Comparison of ENCODE assay signal across 29 cellular contexts in genomic region chr14:69749956-69750355, GRCh38. TPM values are rescaled to one million over a fixed set of nuclear protein-coding genes. Genes with fewer than 3 reads are reported as not detected.
A peak's percentile ranks its signal among the peaks of the same experiment; 100 is the strongest.
DNase-seq lines count a peak whose midpoint lies in the region; ATAC-seq, FAIRE-seq and TF ChIP-seq lines count a peak whose summit lies in the region.
"Had no signal": no experiment of that assay in that cellular context is flagged by ENCODE, and none has a peak within 500 bp of the region (broad histone marks: within the 10 kb centered on the region; RNA-seq: fewer than 3 reads in every experiment).

No MANE protein-coding gene starts in this region.

- no peaks in the 10 kb centered on the region for H3K4me1 Mint-ChIP-seq in MCF 10A (ENCODE audit: insufficient read depth, unreplicated experiment)

- no peaks in the 10 kb centered on the region for H3K27me3 ChIP-seq in GM12878 (replicated peaks in 1 of 2; ENCODE audit: control insufficient read depth in 2 of 2, insufficient read depth in 2 of 2, low read length in 1 of 2)
- no peaks in the 10 kb centered on the region for H3K27me3 ChIP-seq in right lobe of liver
- no peaks in the 10 kb centered on the region for H3K27me3 ChIP-seq in mesendoderm (ENCODE audit: insufficient read depth, low read length, poor library complexity)
- H3K27me3 ChIP-seq: thyroid gland had no signal

- no peak overlapping the region for H3K27ac ChIP-seq in GM12878 (ENCODE audit: control insufficient read depth, insufficient read depth)
- peak overlapping the region in 2 of 3 donors; percentile 34 to 50 for H3K27ac ChIP-seq in right lobe of liver
- no peak overlapping the region for H3K27ac ChIP-seq in mesendoderm (ENCODE audit: low read depth, low read length)
- H3K27ac ChIP-seq: left ventricle myocardium inferior, thyroid gland, WERI-Rb-1 had no signal

- in situ Hi-C loops in GM12878 (cut with MboI), result loop anchor here (25.0 kb wide), 1 partner anchor 513 kb away; no protein-coding TSS in a partner anchor

- POLR2A ChIA-PET in GM12878 (lab: Charles Lee) (interaction anchor here (1.1 kb wide), 1 partner anchor 10 kb away, joined by 3 read pairs; no protein-coding TSS in a partner anchor), MCF 10A (lab: Yijun Ruan, JAX) (interaction anchor here (1.6 kb wide), 1 partner anchor 17 kb away, joined by 4 read pairs; the partner anchor contains the start of gene SRSF5)

- H3K4me3 Mint-ChIP-seq in MCF 10A (ENCODE audit: unreplicated experiment), result no peak overlapping the region
- H3K4me3 Mint-ChIP-seq: central memory CD8-positive, alpha-beta T cell had no signal

- H3K56ac ChIP-seq in mesendoderm (ENCODE audit: low read length), result no peak overlapping the region

- no peak for TF ChIP-seq EP300 in GM12878 (IDR thresholded peaks at IDR 0.05; ENCODE audit: borderline replicate concordance in 1 of 2, control insufficient read depth in 1 of 2, low read depth in 2 of 2, low read length in 2 of 2)

- H3K18ac ChIP-seq in mesendoderm (ENCODE audit: low read length), result no peak overlapping the region

- no peak overlapping the region for H2BK5ac ChIP-seq in mesendoderm (ENCODE audit: low read length)

- TF ChIP-seq CTCF in GM12878 (IDR thresholded peaks at IDR 0.05 in 2 of 3, conservative IDR thresholded peaks at IDR 0.05 in 1 of 3; ENCODE audit: control insufficient read depth in 2 of 3, extremely low read depth in 1 of 3, insufficient read depth in 1 of 3, low read depth in 3 of 3, low read length in 3 of 3), result no peak
- no peak for TF ChIP-seq CTCF in right lobe of liver (IDR thresholded peaks at IDR 0.05)
- TF ChIP-seq CTCF in MCF 10A (IDR thresholded peaks at IDR 0.05; ENCODE audit: unreplicated experiment), result no peak

- no peak overlapping the region for H3K4ac ChIP-seq in mesendoderm (ENCODE audit: low read depth, low read length)

- SMC1A ChIA-PET in GM12878 (lab: Charles Lee; ENCODE audit: uncharacterized antibody, unreplicated experiment), result interaction anchor here (0.7 kb wide), 1 partner anchor 23 kb away, joined by 3 read pairs; no protein-coding TSS in a partner anchor

- no peak overlapping the region for H3K4me3 ChIP-seq in GM12878
- no peak overlapping the region for H3K4me3 ChIP-seq in right lobe of liver
- H3K4me3 ChIP-seq in mesendoderm (ENCODE audit: low read length), result no peak overlapping the region
- H3K4me3 ChIP-seq: left ventricle myocardium inferior, thyroid gland had no signal

- no peaks in the 10 kb centered on the region for H3K27me3 Mint-ChIP-seq in MCF 10A (ENCODE audit: insufficient read depth, unreplicated experiment)
- H3K27me3 Mint-ChIP-seq: central memory CD8-positive, alpha-beta T cell had no signal

- no peak overlapping the region for H2AK5ac ChIP-seq in mesendoderm (ENCODE audit: low read length)

- H3K9ac ChIP-seq in GM12878 (ENCODE audit: control insufficient read depth, insufficient read depth, low read length), result no peak overlapping the region
- no peak overlapping the region for H3K9ac ChIP-seq in mesendoderm (ENCODE audit: low read length)

- no peaks in the 10 kb centered on the region for H3K79me2 ChIP-seq in GM12878 (ENCODE audit: control insufficient read depth, insufficient read depth, low read length)
- no peaks in the 10 kb centered on the region for H3K79me2 ChIP-seq in mesendoderm (ENCODE audit: control insufficient read depth, insufficient read depth, low read length)

- no peaks in the 10 kb centered on the region for H3K79me1 ChIP-seq in mesendoderm (ENCODE audit: low read length)

- H2BK15ac ChIP-seq in mesendoderm (replicated peaks; ENCODE audit: low read depth), result no peak overlapping the region

- peak; percentile 35 for DNase-seq in DMS53 (lab: John Stamatoyannopoulos, UW)
- no peak for DNase-seq in DMS53 treated with DMSO at 0.1 percent for 48 hours (lab: John Stamatoyannopoulos, UW; ENCODE audit: unreplicated experiment)
- DNase-seq in GM12878 (ENCODE audit: low read depth, low spot score), result peak; percentile 32
- DNase-seq in right lobe of liver, result no peak
- DNase-seq in MCF 10A (ENCODE audit: unreplicated experiment), result no peak
- no peak for DNase-seq in mesendoderm
- DNase-seq in NCI-H526 (lab: John Stamatoyannopoulos, UW), result no peak
- DNase-seq: 8988T; activated CD4-positive, alpha-beta T cell treated with anti-CD3 and anti-CD28 coated beads, Interleukin-2, amount 50 U/mL, for 48 hours; activated naive CD4-positive, alpha-beta T cell treated with anti-CD3 and anti-CD28 coated beads, Interleukin-2, amount 50 U/mL, for 16 hours; aorta; GOT3; left ventricle myocardium inferior; NCI-H1436; NCI-H69; nucleus accumbens; right cardiac atrium; stimulated activated naive CD4-positive, alpha-beta T cell; thyroid gland; WERI-Rb-1 had no signal

- intact Hi-C loops in GM12878 (cut with micrococcal nuclease; ENCODE audit: unreplicated experiment), result no loop called here
- intact Hi-C loops in right lobe of liver (cut with DNase I), result no loop called here
- intact Hi-C loops in MCF 10A (cut with micrococcal nuclease), result no loop called here

- no peak overlapping the region for H4K5ac ChIP-seq in mesendoderm (ENCODE audit: low read length)

- CTCF ChIA-PET in GM12878 (lab: Yijun Ruan, JAX), result no interaction called here
- CTCF ChIA-PET in MCF 10A (lab: Yijun Ruan, JAX), result interaction anchor here (0.6 kb wide), 1 partner anchor 10 kb away, joined by 3 read pairs; no protein-coding TSS in a partner anchor

- H3K23ac ChIP-seq in mesendoderm (ENCODE audit: low read length), result no peak overlapping the region

- H4K20me1 ChIP-seq in GM12878 (ENCODE audit: control insufficient read depth, insufficient read depth), result no peaks in the 10 kb centered on the region

- FAIRE-seq in GM12878 (lab: Jason Lieb, UNC), result no peak
- FAIRE-seq: frontal cortex, G401.6 had no signal

- no peak overlapping the region for H2AFZ ChIP-seq in GM12878 (ENCODE audit: control insufficient read depth, low read depth, low read length)

- BruUV-seq in GM12878 (replicated peaks; lab: Mats Ljungman, UMichigan) (no TSS peak), MCF 10A (replicated peaks; lab: Mats Ljungman, UMichigan) (no TSS peak)

- WGBS in GM12878 (ENCODE audit: insufficient coverage, insufficient replicate concordance, low lambda C conversion rate, missing lambda C conversion rate), result 24% methylated on average over 1 of the region's 1 CpG
- 50% methylated on average over 1 of the region's 1 CpG for WGBS in right lobe of liver (ENCODE audit: insufficient coverage, low coverage, low lambda C conversion rate, missing lambda C conversion rate)
- no CpG with 5 or more reads among the region's 1 CpG for WGBS in mesendoderm (ENCODE audit: extremely low coverage, insufficient coverage, low lambda C conversion rate)

- TF ChIP-seq RAD21 in GM12878 (IDR thresholded peaks at IDR 0.05; ENCODE audit: insufficient read depth, low read depth, low read length), result no peak

- no peaks in the 10 kb centered on the region for H3K36me3 Mint-ChIP-seq in MCF 10A (ENCODE audit: insufficient read depth, unreplicated experiment)

- TF ChIP-seq POLR2A in GM12878 (IDR thresholded peaks at IDR 0.05; ENCODE audit: low read depth, low read length) (no peak), right lobe of liver (IDR thresholded peaks at IDR 0.05) (no peak)

- H2BK120ac ChIP-seq in mesendoderm (ENCODE audit: low read depth, low read length), result no peak overlapping the region

- no peak overlapping the region for H3K27ac Mint-ChIP-seq in MCF 10A (ENCODE audit: low read depth, unreplicated experiment)

- peak; percentile 78 for ATAC-seq in GM12878
- peak; percentile 96 to 97 (median 97) for ATAC-seq in right lobe of liver
- ATAC-seq in HG03378 (IDR thresholded peaks at IDR 0.05; ENCODE audit: unreplicated experiment), result no peak
- ATAC-seq: right cardiac atrium had no signal

- H3K4me1 ChIP-seq in GM12878 (ENCODE audit: control insufficient read depth, insufficient read depth, low read length) (no peaks in the 10 kb centered on the region), right lobe of liver (peaks cover 0 to 15% (median 3%) of the 10 kb centered on the region in 4 donors), mesendoderm (ENCODE audit: control insufficient read depth, low read depth, low read length) (no peaks in the 10 kb centered on the region)
- H3K4me1 ChIP-seq: left ventricle myocardium inferior, thyroid gland had no signal

- H3K4me2 ChIP-seq in GM12878 (ENCODE audit: control insufficient read depth, insufficient read depth) (no peak overlapping the region), mesendoderm (ENCODE audit: low read length) (no peak overlapping the region)

- no peak overlapping the region for H4K8ac ChIP-seq in mesendoderm (ENCODE audit: low read depth, low read length)

- H3K9me3 ChIP-seq in GM12878 (replicated peaks; ENCODE audit: control insufficient read depth, insufficient read depth, low read length) (no peaks in the 10 kb centered on the region), right lobe of liver (no peaks in the 10 kb centered on the region)
- H3K9me3 ChIP-seq: left ventricle myocardium inferior, thyroid gland had no signal

- H3K36me3 ChIP-seq in GM12878 (ENCODE audit: control insufficient read depth in 2 of 2, insufficient read depth in 2 of 2, low read length in 1 of 2), result no peaks in the 10 kb centered on the region
- H3K36me3 ChIP-seq in right lobe of liver, result no peaks in the 10 kb centered on the region
- no peaks in the 10 kb centered on the region for H3K36me3 ChIP-seq in mesendoderm (ENCODE audit: control insufficient read depth, insufficient read depth, low read length)
- H3K36me3 ChIP-seq: left ventricle myocardium inferior, thyroid gland, WERI-Rb-1 had no signal

- no peaks in the 10 kb centered on the region for H3K9me3 Mint-ChIP-seq in MCF 10A (ENCODE audit: unreplicated experiment)
- H3K9me3 Mint-ChIP-seq: central memory CD8-positive, alpha-beta T cell had no signal

- RAD21 ChIA-PET in GM12878 (lab: Charles Lee; ENCODE audit: unreplicated experiment), result interaction anchor here (1.2 kb wide), 1 partner anchor 23 kb away, joined by 3 read pairs; no protein-coding TSS in a partner anchor

RNA-seq across cellular contexts. Expression of gene SRSF5, which starts 17.0 kb away (rescaled TPM):
- 912 and 920 TPM in 2 replicates for total RNA-seq in GM12878 (2013; cell fraction: nucleolus; rRNA removed)
- 179 and 209 TPM in 2 replicates for total RNA-seq in GM12878 (2014; rRNA removed)
- 249 and 265 TPM in 2 replicates for total RNA-seq in GM12878 (2014; rRNA removed; fragmentation: Illumina TruSeq; extraction: Trizol)
- 278 and 291 TPM in 2 replicates for total RNA-seq in GM12878 (2021)
- 182 TPM for polyA plus RNA-seq in GM12878 (2011; ENCODE audit: low read depth)
- polyA plus RNA-seq in GM12878 (2011; rRNA removed), result 369 and 477 TPM in 2 replicates
- polyA plus RNA-seq in GM12878 (2011; cell fraction: cytosol; rRNA removed), result 169 and 173 TPM in 2 replicates
- polyA plus RNA-seq in GM12878 (2011; cell fraction: nucleus; rRNA removed), result 1,417 and 1,542 TPM in 2 replicates
- 314 and 433 TPM in 2 replicates for polyA plus RNA-seq in GM12878 (2012)
- 370 and 405 TPM in 2 replicates for polyA plus RNA-seq in GM12878 (2014; fragmentation: Illumina TruSeq; extraction: Trizol)
- 100 to 1,000 TPM; 136 to 225 TPM for polyA plus RNA-seq in GM12878 (2014; fragmentation: Nextera tagmentation; extraction: Ambion mirVana)
- 451 and 453 TPM in 2 replicates for polyA plus RNA-seq in GM12878 (2014; rRNA removed)
- 100 to 1,000 TPM; 266 to 284 TPM for polyA plus RNA-seq in GM12878 (2016; fragmentation: Nextera tagmentation; extraction: Ambion mirVana)
- 137 and 170 TPM in 2 replicates for polyA minus RNA-seq in GM12878 (2011; rRNA and poly(A)+ RNA removed)
- polyA minus RNA-seq in GM12878 (2011; cell fraction: cytosol; rRNA and poly(A)+ RNA removed), result 87.6 and 101 TPM in 2 replicates
- 300 and 376 TPM in 2 replicates for polyA minus RNA-seq in GM12878 (2011; cell fraction: nucleus; rRNA and poly(A)+ RNA removed)
- total RNA-seq in right lobe of liver, result 100 to 1,000 TPM in 4 of 6 experiments, 10 to 100 TPM in 2; 82.3 to 204 (median 126) TPM
- total RNA-seq in MCF 10A (2022), result 281 and 316 TPM in 2 replicates
- polyA plus RNA-seq in mesendoderm (2013, experiment 1 of 2), result 231 TPM
- 225 TPM for polyA plus RNA-seq in mesendoderm (2013, experiment 2 of 2)

RNA-seq across cellular contexts. Expression of gene SLC10A1, which starts 47.1 kb away (rescaled TPM):
- total RNA-seq in GM12878 (2013; cell fraction: nucleolus; rRNA removed), result not detected in 2 replicates
- total RNA-seq in GM12878 (2014; rRNA removed), result not detected in 2 replicates
- total RNA-seq in GM12878 (2014; rRNA removed; fragmentation: Illumina TruSeq; extraction: Trizol), result not detected in 2 replicates
- total RNA-seq in GM12878 (2021), result not detected in 2 replicates
- polyA plus RNA-seq in GM12878 (2011; ENCODE audit: low read depth), result not detected
- polyA plus RNA-seq in GM12878 (2011; rRNA removed), result not detected in 2 replicates
- polyA plus RNA-seq in GM12878 (2011; cell fraction: cytosol; rRNA removed), result not detected in 2 replicates
- not detected in 2 replicates for polyA plus RNA-seq in GM12878 (2011; cell fraction: nucleus; rRNA removed)
- 0.07 and 0.09 TPM in 2 replicates for polyA plus RNA-seq in GM12878 (2012)
- not detected in 2 replicates for polyA plus RNA-seq in GM12878 (2014; fragmentation: Illumina TruSeq; extraction: Trizol)
- not detected for polyA plus RNA-seq in GM12878 (2014; fragmentation: Nextera tagmentation; extraction: Ambion mirVana)
- polyA plus RNA-seq in GM12878 (2014; rRNA removed), result not detected in 2 replicates
- under 1 TPM; 0.15 to 0.16 TPM for polyA plus RNA-seq in GM12878 (2016; fragmentation: Nextera tagmentation; extraction: Ambion mirVana)
- polyA minus RNA-seq in GM12878 (2011; rRNA and poly(A)+ RNA removed), result not detected in 2 replicates
- not detected in 2 replicates for polyA minus RNA-seq in GM12878 (2011; cell fraction: cytosol; rRNA and poly(A)+ RNA removed)
- polyA minus RNA-seq in GM12878 (2011; cell fraction: nucleus; rRNA and poly(A)+ RNA removed), result not detected in 2 replicates
- 100 to 1,000 TPM in 3 of 6 experiments, 10 to 100 TPM in 3; 61.5 to 260 (median 105) TPM for total RNA-seq in right lobe of liver
- not detected in 2 replicates for total RNA-seq in MCF 10A (2022)
- not detected for polyA plus RNA-seq in mesendoderm (2013, experiment 1 of 2)
- not detected for polyA plus RNA-seq in mesendoderm (2013, experiment 2 of 2)
- total RNA-seq: aorta; frontal cortex; left ventricle myocardium inferior; M059J; OCI-LY7; right cardiac atrium; T-helper 2 cell treated with Interferon-gamma antibody and Interleukin-4, amounts not matched to agents 100 ng/mL and 5 ng/mL, for 36 hours; thyroid gland had no signal
- polyA plus RNA-seq: aorta, BJ, esophagus, right cardiac atrium had no signal

Comparison
In these comparisons a context has a peak if more than half of its experiments do, and no peak if none do; other contexts are left out.
1. DNase-seq: peak in DMS53 (single experiment) and GM12878 (single experiment); none in DMS53 treated with DMSO at 0.1 percent for 48 hours (single experiment), right lobe of liver (0 of 3), MCF 10A (single experiment), mesendoderm (single experiment) and NCI-H526 (0 of 2).
2. H3K27ac ChIP-seq: peak in right lobe of liver (2 of 3); none in GM12878 (single experiment) and mesendoderm (single experiment).
3. RNA of gene SLC10A1, which starts 47.1 kb away (total RNA-seq): 61.5 to 260 TPM in right lobe of liver; not detected in GM12878 and not detected in MCF 10A; every median in the first group is over 10 times any median in the second.